1 cellular context compared by ENCODE assay signal in genomic region chr14:99744873-99745224, GRCh38.
TF ChIP-seq lines count a peak whose summit lies in the region.

No MANE protein-coding gene starts in this region.

TF ChIP-seq in SK-N-SH, 30 proteins besides CTCF, POLR2A, EP300 and RAD21 (continued from another document):
- no peak for TF ChIP-seq MAX (IDR thresholded peaks at IDR 0.05; ENCODE audit: low read depth)
